ENCODE assay signal across 25 cellular contexts in genomic region chr17:80624864-80625263, GRCh38.
"Had no signal": no experiment of that assay in that cellular context is flagged by ENCODE, and none has a peak within 500 bp of the region (broad histone marks: within the 10 kb centered on the region; RNA-seq: fewer than 3 reads in every experiment).

No MANE protein-coding gene starts in this region.

- H3K4me3 ChIP-seq: heart right ventricle, lower lobe of right lung, sigmoid colon, smooth muscle cell, thyroid gland had no signal

- H3K4me2 ChIP-seq: smooth muscle cell had no signal

- H3K27ac Mint-ChIP-seq: brain; dendritic cell treated with granulocyte-macrophage colony-stimulating factor and Interleukin-4, amounts not matched to agents 40 ng/mL and 50 ng/mL, for 4 days; progenitor cell of endocrine pancreas; T-cell; T-helper 2 cell treated with Interferon-gamma antibody and Interleukin-4, amounts not matched to agents 5 μg/mL and 100 μg/mL, for 36 hours had no signal

- H3K4me1 ChIP-seq: lower lobe of right lung, sigmoid colon, thyroid gland had no signal

- H3K4me3 Mint-ChIP-seq: brain; dendritic cell treated with granulocyte-macrophage colony-stimulating factor and Interleukin-4, amounts not matched to agents 40 ng/mL and 50 ng/mL, for 4 days; naive thymus-derived CD4-positive, alpha-beta T cell; T-cell; T-helper 2 cell treated with Interferon-gamma antibody and Interleukin-4, amounts not matched to agents 5 μg/mL and 100 μg/mL, for 36 hours had no signal

- ATAC-seq: heart right ventricle; lower lobe of right lung; naive thymus-derived CD4-positive, alpha-beta T cell; stimulated activated naive CD8-positive, alpha-beta T cell treated with anti-CD3 and anti-CD28 coated beads, Interleukin-15, Interleukin-2, amounts not matched to agents 100 U/mL and 50 U/mL, for 24 hours; T-cell had no signal

- H3K36me3 ChIP-seq: thyroid gland had no signal

- H3K9me3 Mint-ChIP-seq: dendritic cell treated with granulocyte-macrophage colony-stimulating factor and Interleukin-4, amounts not matched to agents 40 ng/mL and 50 ng/mL, for 4 days; naive thymus-derived CD4-positive, alpha-beta T cell; T-cell; T-helper 2 cell treated with Interferon-gamma antibody and Interleukin-4, amounts not matched to agents 5 μg/mL and 100 μg/mL, for 36 hours had no signal

- H3K27me3 ChIP-seq: heart right ventricle, sigmoid colon, thyroid gland had no signal

- H3K27me3 Mint-ChIP-seq: brain; dendritic cell treated with granulocyte-macrophage colony-stimulating factor and Interleukin-4, amounts not matched to agents 40 ng/mL and 50 ng/mL, for 4 days; naive thymus-derived CD4-positive, alpha-beta T cell; T-cell had no signal

- DNase-seq: activated CD4-positive, CD25-positive, alpha-beta regulatory T cell treated with anti-CD3 and anti-CD28 coated beads, Interleukin-2, amount 50 U/mL, for 72 hours; activated gamma-delta T cell; activated naive CD4-positive, alpha-beta T cell treated with anti-CD3 and anti-CD28 coated beads, Interleukin-2, amount 50 U/mL, for 16 hours; aorta; caudate nucleus; effector CD4-positive, alpha-beta T cell; erythroblast; foreskin fibroblast; heart right ventricle; kidney; lower lobe of right lung; naive thymus-derived CD4-positive, alpha-beta T cell; retina; sigmoid colon; stimulated activated CD4-positive, alpha-beta T cell treated with anti-CD3 and anti-CD28 coated beads, Interleukin-15, amount 100 ng/mL, for 24 hours; stimulated activated CD4-positive, alpha-beta T cell treated with anti-CD3 and anti-CD28 coated beads, Interleukin-2, amount 100 ng/mL, for 48 hours; stimulated activated naive CD8-positive, alpha-beta T cell treated with anti-CD3 and anti-CD28 coated beads, Interleukin-15, Interleukin-2, amounts not matched to agents 100 U/mL and 50 U/mL, for 24 hours; T-cell; thyroid gland had no signal

- H3K27ac ChIP-seq: heart right ventricle, lower lobe of right lung, sigmoid colon, thyroid gland, VCaP had no signal
